In genomic region chr2:68650645-68651044, GRCh38 we compare ENCODE assay signal across 26 cellular contexts. TPM values are rescaled to one million over a fixed set of nuclear protein-coding genes. Genes with fewer than 3 reads are reported as not detected.
"Had no signal": no experiment of that assay in that cellular context is flagged by ENCODE, and none has a peak within 500 bp of the region (broad histone marks: within the 10 kb centered on the region; RNA-seq: fewer than 3 reads in every experiment).

No MANE protein-coding gene starts in this region.

- ATAC-seq: heart right ventricle; left colon; left lung; lower lobe of right lung; right lobe of liver; stimulated activated memory B cell treated with anti-CD40 and anti-IgM and Interleukin-4, amounts not matched to agents 10 μg/mL and 1 μg/mL and 100 μg/mL, for 72 hours; upper lobe of right lung had no signal

- H3K36me3 Mint-ChIP-seq: naive thymus-derived CD8-positive, alpha-beta T cell had no signal

- DNase-seq: heart right ventricle; kidney; left colon; left lung; lower lobe of right lung; mammary epithelial cell; mesenchymal stem cell; ovary; right lobe of liver; stimulated activated CD4-positive, alpha-beta T cell treated with anti-CD3 and anti-CD28 coated beads, Interleukin-1b, Interleukin-23, amount 100 ng/mL, for 48 hours; stimulated activated CD4-positive, alpha-beta T cell treated with anti-CD3 and anti-CD28 coated beads, Interleukin-2, amount 100 ng/mL, for 48 hours; stimulated activated CD4-positive, alpha-beta T cell treated with anti-CD3 and anti-CD28 coated beads, Interleukin-4, amount 100 ng/mL, for 4 hours; stimulated activated naive CD4-positive, alpha-beta T cell treated with Interleukin-2 at 50 U/mL for 16 hours; tibial artery; trophoblast cell; upper lobe of right lung had no signal

- H3K4me3 Mint-ChIP-seq: naive thymus-derived CD8-positive, alpha-beta T cell; stimulated activated memory B cell treated with anti-CD40 and anti-IgM and Interleukin-4, amounts not matched to agents 10 μg/mL and 1 μg/mL and 100 μg/mL, for 72 hours had no signal

- H3K27ac Mint-ChIP-seq: progenitor cell of endocrine pancreas; stimulated activated memory B cell treated with anti-CD40 and anti-IgM and Interleukin-4, amounts not matched to agents 10 μg/mL and 1 μg/mL and 100 μg/mL, for 72 hours had no signal

- H3K9me3 Mint-ChIP-seq: naive thymus-derived CD8-positive, alpha-beta T cell had no signal

RNA-seq across cellular contexts. Expression of gene PROKR1, which starts 7.3 kb away (rescaled TPM):
- total RNA-seq: heart right ventricle; hepatocyte; kidney; left lung; lower lobe of right lung; mammary epithelial cell; mucosa of gallbladder; naive thymus-derived CD8-positive, alpha-beta T cell; ovary; pulmonary artery endothelial cell; renal cortical epithelial cell; right atrium auricular region; right lobe of liver; smooth muscle cell; thoracic aorta; upper lobe of right lung had no signal
